ENCODE assay signal across 9 cellular contexts in the genomic region with DNA sequence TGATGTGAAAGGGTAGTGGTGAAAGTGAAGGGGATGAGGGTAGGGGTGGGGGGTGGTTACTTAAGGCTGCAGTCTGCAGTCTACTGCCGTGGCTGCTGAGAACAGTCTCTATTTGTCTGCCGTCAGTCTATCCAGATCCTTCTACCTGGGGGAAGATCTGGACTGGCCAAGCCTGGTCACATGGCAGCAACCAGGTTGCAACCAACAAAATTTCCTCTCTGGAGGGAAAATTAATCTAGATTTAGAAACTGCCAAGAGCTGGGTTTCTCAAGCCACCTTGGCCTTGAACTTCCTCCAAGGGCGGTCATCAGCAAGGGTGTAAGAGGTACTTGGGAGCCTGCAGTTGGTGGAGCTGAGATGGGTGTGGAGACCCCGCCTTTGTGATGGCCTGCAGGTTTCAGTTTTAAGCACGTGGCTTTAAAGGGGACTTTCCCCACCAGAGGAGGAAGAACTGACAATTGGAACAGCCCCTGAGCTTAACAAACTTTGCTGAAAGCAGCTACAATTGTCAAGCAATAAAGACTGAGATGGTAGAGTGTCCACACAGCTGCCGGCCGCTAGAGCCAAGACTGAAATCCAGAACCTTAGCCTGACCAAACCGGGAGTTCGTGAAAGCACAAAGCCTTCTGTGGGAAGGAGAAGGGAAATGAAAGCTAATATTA. TPM values are rescaled to one million over a fixed set of nuclear protein-coding genes. Genes with fewer than 3 reads are reported as not detected.
DNase-seq lines count a peak whose midpoint lies in the region; ATAC-seq and TF ChIP-seq lines count a peak whose summit lies in the region.
"Had no signal": no experiment of that assay in that cellular context is flagged by ENCODE, and none has a peak within 500 bp of the region (broad histone marks: within the 10 kb centered on the region; RNA-seq: fewer than 3 reads in every experiment).

No MANE protein-coding gene starts in this region.

- ATAC-seq in GM21529 (IDR thresholded peaks at IDR 0.05; ENCODE audit: unreplicated experiment) (peak; percentile 80), natural killer cell (peak; percentile 81 to 95 (median 88))

- H3K4me1 Mint-ChIP-seq in Calu3 (ENCODE audit: low read depth, unreplicated experiment) (peaks cover 22% of the 10 kb centered on the region), natural killer cell (peaks cover 17 to 18% of the 10 kb centered on the region in 2 donors)

- H3K27ac Mint-ChIP-seq in Calu3 (ENCODE audit: unreplicated experiment) (peak overlapping the region; percentile 62), natural killer cell (peak overlapping the region; percentile 93 to 98)

- H3K36me3 ChIP-seq in Karpas-422 (ENCODE audit: insufficient read depth, low read length), result no peaks in the 10 kb centered on the region
- H3K36me3 ChIP-seq: heart left ventricle had no signal

- BruUV-seq in Calu3 (replicated peaks; lab: Mats Ljungman, UMichigan), result no TSS peak

- intact Hi-C loops in Calu3 (cut with micrococcal nuclease; ENCODE audit: unreplicated experiment), result no loop called here
- intact Hi-C loops in natural killer cell (cut with micrococcal nuclease), result loop anchor here (2.0 kb wide), 1 partner anchor 65 kb away; no protein-coding TSS in a partner anchor

- H2AFZ ChIP-seq in Karpas-422 (ENCODE audit: low read length), result peak overlapping the region; percentile 49; the same call in 1 of the 2 replicates

- DNase-seq in Calu3 (peak; percentile 54), Karpas-422 (peak; percentile 74), activated T-cell treated with anti-CD3 and anti-CD28 coated beads for 1 hour (ENCODE audit: low read depth) (peak; percentile 36), natural killer cell (peak; percentile 63), dedifferentiated amniotic fluid mesenchymal stem cell (ENCODE audit: extremely low spot score) (no peak), hepatic stellate cell (ENCODE audit: low spot score) (no peak), NCI-H2081 treated with DMSO at 0.1 percent for 48 hours (lab: John Stamatoyannopoulos, UW) (no peak)
- DNase-seq: heart left ventricle had no signal

- no peaks in the 10 kb centered on the region for H3K9me3 Mint-ChIP-seq in Calu3 (ENCODE audit: low read depth, unreplicated experiment)
- H3K9me3 Mint-ChIP-seq in natural killer cell, result no peaks in the 10 kb centered on the region

- H3K9me3 ChIP-seq in Karpas-422 (ENCODE audit: low read length), result no peaks in the 10 kb centered on the region
- H3K9me3 ChIP-seq: heart left ventricle had no signal

- H3K27me3 ChIP-seq in Karpas-422 (ENCODE audit: low read length), result no peaks in the 10 kb centered on the region
- H3K27me3 ChIP-seq: heart left ventricle had no signal

- H3K27ac ChIP-seq in Karpas-422 (ENCODE audit: low read length), result peak overlapping the region; percentile 13; the same call in 1 of the 2 replicates

- peak overlapping the region; percentile 35 for H3K9ac ChIP-seq in Karpas-422 (ENCODE audit: low read length)

- H3K4me3 Mint-ChIP-seq in Calu3 (ENCODE audit: low read depth, unreplicated experiment), result no peak overlapping the region
- peak overlapping the region; percentile 81 for H3K4me3 Mint-ChIP-seq in natural killer cell

- no peaks in the 10 kb centered on the region for H3K79me2 ChIP-seq in Karpas-422 (ENCODE audit: low read length)

- H3K4me1 ChIP-seq in Karpas-422 (ENCODE audit: low read length), result peaks cover 25% of the 10 kb centered on the region

- no peaks in the 10 kb centered on the region for H4K20me1 ChIP-seq in Karpas-422 (ENCODE audit: insufficient read depth, low read depth, low read length)

- peaks cover 8% of the 10 kb centered on the region for H3K36me3 Mint-ChIP-seq in Calu3 (ENCODE audit: insufficient read depth, unreplicated experiment)
- no peaks in the 10 kb centered on the region for H3K36me3 Mint-ChIP-seq in natural killer cell

- CTCF ChIA-PET in Calu3 (lab: Charles Lee), result interaction anchor here (0.6 to 1.6 kb wide), 7 partner anchors 8 to 193 kb away, joined by 3 to 6 read pairs (median 3); no protein-coding TSS in a partner anchor

- no peaks in the 10 kb centered on the region for H3K9me2 ChIP-seq in Karpas-422 (replicated peaks; ENCODE audit: insufficient read depth, low read length)

- H3K4me3 ChIP-seq in Karpas-422 (ENCODE audit: low read length), result peak overlapping the region; percentile 4; the same call in 1 of the 2 replicates

- TF ChIP-seq CTCF in Calu3 (IDR thresholded peaks at IDR 0.05; ENCODE audit: unreplicated experiment) (no peak), natural killer cell (IDR thresholded peaks at IDR 0.05) (no peak)

- H3K27me3 Mint-ChIP-seq in Calu3 (ENCODE audit: unreplicated experiment) (no peaks in the 10 kb centered on the region), natural killer cell (ENCODE audit: low read depth in 2 of 2) (no peaks in the 10 kb centered on the region)

- peak overlapping the region; percentile 38 for H3K4me2 ChIP-seq in Karpas-422 (ENCODE audit: low read depth, low read length, poor library complexity, severe bottlenecking)

RNA-seq across cellular contexts. Expression of a gene that starts 31.4 kb away (rescaled TPM):
- total RNA-seq in Calu3 (2022) (68.0 and 69.8 TPM in 2 replicates), natural killer cell (10 to 100 TPM; 70.8 to 81.4 (median 77.1) TPM)
- total RNA-seq in Karpas-422 (2014; rRNA removed; shearing (Covaris generic); ENCODE audit: low replicate concordance), result 80.7 and 104 TPM in 2 replicates

RNA-seq across cellular contexts. Expression of a gene that starts 34.1 kb away (rescaled TPM):
- 1,316 and 1,437 TPM in 2 replicates for total RNA-seq in Calu3 (2022)
- 1,287 and 3,084 TPM in 2 replicates for total RNA-seq in Karpas-422 (2014; rRNA removed; shearing (Covaris generic); ENCODE audit: low replicate concordance)
- 1,000 to 10,000 TPM; 1,247 to 1,683 (median 1,557) TPM for total RNA-seq in natural killer cell

RNA-seq across cellular contexts. Expression of a gene that starts 58.7 kb away (rescaled TPM):
- total RNA-seq in Calu3 (2022) (0.68 and 1.2 TPM in 2 replicates), natural killer cell (1 to 10 TPM; 1.4 to 6.3 (median 6.3) TPM)
- 0.04 and 2.4 TPM in 2 replicates for total RNA-seq in Karpas-422 (2014; rRNA removed; shearing (Covaris generic); ENCODE audit: low replicate concordance)

Comparison
In these comparisons a context has a peak if more than half of its experiments do, and no peak if none do; other contexts are left out.
1. DNase-seq: peak in Calu3 (single experiment), Karpas-422 (single experiment), activated T-cell treated with anti-CD3 and anti-CD28 coated beads for 1 hour (single experiment) and natural killer cell (single experiment); none in dedifferentiated amniotic fluid mesenchymal stem cell (single experiment), hepatic stellate cell (single experiment) and NCI-H2081 treated with DMSO at 0.1 percent for 48 hours (single experiment).